9 cellular contexts compared by ENCODE assay signal in genomic region chr10:100760726-100761125, GRCh38. TPM values are rescaled to one million over a fixed set of nuclear protein-coding genes. Genes with fewer than 3 reads are reported as not detected.
"Had no signal": no experiment of that assay in that cellular context is flagged by ENCODE, and none has a peak within 500 bp of the region (broad histone marks: within the 10 kb centered on the region; RNA-seq: fewer than 3 reads in every experiment).

No MANE protein-coding gene starts in this region.

- H3K27ac Mint-ChIP-seq: H9, HFFc6 had no signal

- H3K9me3 Mint-ChIP-seq: H9, HFFc6 had no signal

- DNase-seq: GM23248, H9, HCEC 1CT, HFFc6, IMR-90, KG1 had no signal

- H3K27ac ChIP-seq: GM23248 had no signal

- H2AFZ ChIP-seq: GM23248 had no signal

- H3K4me3 Mint-ChIP-seq: H9, HFFc6 had no signal

- ATAC-seq: K562 had no signal

- H3K9ac ChIP-seq: GM23248 had no signal

- H3K4me3 ChIP-seq: GM23248, K562 had no signal

RNA-seq across cellular contexts. Expression of gene PAX2, which starts 15.3 kb away (rescaled TPM):
- total RNA-seq: GM23248, H1, H9, HFFc6, HT-29, IMR-90, K562 had no signal
- polyA plus RNA-seq: GM23248, IMR-90, K562 had no signal
